8 cellular contexts compared by ENCODE assay signal in genomic region chr3:179322481-179323196, GRCh38. TPM values are rescaled to one million over a fixed set of nuclear protein-coding genes. Genes with fewer than 3 reads are reported as not detected.
A peak's percentile ranks its signal among the peaks of the same experiment; 100 is the strongest.
DNase-seq lines count a peak whose midpoint lies in the region; ATAC-seq, FAIRE-seq and TF ChIP-seq lines count a peak whose summit lies in the region.

ZNF639 (plus strand) TSS chr3:179323031; CDS start chr3:179328294, 5,263 bp downstream.

- H3K36me3 ChIP-seq in adrenal gland (replicated peaks in 1 of 2) (peaks cover 0 to 15% of the 10 kb centered on the region in 2 donors), left ventricle myocardium inferior (peaks cover 19% of the 10 kb centered on the region)

- intact Hi-C loops in adrenal gland (cut with DNase I), result loop anchor here in 1 of 2 donors (5.0 kb wide), 2 partner anchors 175 to 305 kb away; partner anchors contain the start of gene PIK3CA
- intact Hi-C loops in left ventricle myocardium inferior (cut with micrococcal nuclease), result loop anchor here (2.0 kb wide), 1 partner anchor 176 kb away; no protein-coding TSS in a partner anchor

- H3K4me1 ChIP-seq in adrenal gland (replicated peaks in 1 of 2) (peaks cover 14 to 31% of the 10 kb centered on the region in 2 donors), left ventricle myocardium inferior (peaks cover 54% of the 10 kb centered on the region)

- H3K27me3 ChIP-seq in adrenal gland (no peaks in the 10 kb centered on the region), left ventricle myocardium inferior (ENCODE audit: low read depth) (no peaks in the 10 kb centered on the region)

- peak within 1 kb of the TSS; percentile 79 to 99 (median 95) for H3K27ac ChIP-seq in adrenal gland
- peak within 1 kb of the TSS; percentile 95 for H3K27ac ChIP-seq in left ventricle myocardium inferior (replicated peaks)

- DNase-seq in GM12892 (ENCODE audit: insufficient read length) (peak; percentile 90), NCI-H128 (lab: John Stamatoyannopoulos, UW; ENCODE audit: unreplicated experiment) (peak; percentile 71), T-helper 1 cell (peak; percentile 79 to 85 (median 81)), adrenal gland (peak; percentile 84 to 88 (median 85)), left ventricle myocardium inferior (peak; percentile 83), pulmonary artery endothelial cell (ENCODE audit: low read depth, low spot score) (no peak), urothelium cell line (ENCODE audit: low spot score) (peak; percentile 95)

- peak; percentile 82 for ATAC-seq in HG02759 (IDR thresholded peaks at IDR 0.05; ENCODE audit: unreplicated experiment)

- peak within 1 kb of the TSS; percentile 62 to 96 (median 73) for H3K4me3 ChIP-seq in adrenal gland
- H3K4me3 ChIP-seq in left ventricle myocardium inferior, result peak within 1 kb of the TSS; percentile 85

- 0 to 4% (median 1%) methylated on average over 10 to 69 of the region's 69 CpGs for WGBS in adrenal gland, 4 donors

- H3K9me3 ChIP-seq in adrenal gland (replicated peaks in 1 of 3) (no peaks in the 10 kb centered on the region), left ventricle myocardium inferior (replicated peaks) (no peaks in the 10 kb centered on the region)

- TF ChIP-seq CTCF in adrenal gland (IDR thresholded peaks at IDR 0.05) (peak; percentile 34 to 90 (median 70)), left ventricle myocardium inferior (IDR thresholded peaks at IDR 0.05; ENCODE audit: borderline replicate concordance) (peak; percentile 89)

- TF ChIP-seq POLR2A in GM12892 (IDR thresholded peaks at IDR 0.05; ENCODE audit: low read depth, low read length) (peak; percentile 72), adrenal gland (IDR thresholded peaks at IDR 0.05) (peak; percentile 75 to 80)

- FAIRE-seq in GM12892 (lab: Jason Lieb, UNC) (peak; percentile 81), urothelium cell line (lab: Jason Lieb, UNC) (peak; percentile 65)

RNA-seq across cellular contexts. Expression of gene ZNF639, which starts in this region (rescaled TPM):
- 39.1 TPM for polyA plus RNA-seq in GM12892 (2012; ENCODE audit: missing spikeins)
- total RNA-seq in adrenal gland (10 to 100 TPM; 25.9 to 53.4 (median 39.4) TPM), left ventricle myocardium inferior (28.8 TPM), pulmonary artery endothelial cell (47.3 and 50.6 TPM in 2 replicates)
- 10 to 100 TPM; 14.8 to 52.5 (median 19.0) TPM for polyA plus RNA-seq in adrenal gland
